14 cellular contexts compared by ENCODE assay signal in genomic region chr2:44929680-44930273, GRCh38. TPM values are rescaled to one million over a fixed set of nuclear protein-coding genes. Genes with fewer than 3 reads are reported as not detected.
DNase-seq lines count a peak whose midpoint lies in the region; ATAC-seq, FAIRE-seq and TF ChIP-seq lines count a peak whose summit lies in the region.
"Had no signal": no experiment of that assay in that cellular context is flagged by ENCODE, and none has a peak within 500 bp of the region (broad histone marks: within the 10 kb centered on the region; RNA-seq: fewer than 3 reads in every experiment).

No MANE protein-coding gene starts in this region.

- H3K36me3 ChIP-seq in ES-I3 (ENCODE audit: insufficient read depth, low read length) (no peaks in the 10 kb centered on the region), H7 (replicated peaks; ENCODE audit: control insufficient read depth, insufficient read depth, low read length) (no peaks in the 10 kb centered on the region), endodermal cell (ENCODE audit: control insufficient read depth, insufficient read depth, low read length) (no peaks in the 10 kb centered on the region)
- H3K36me3 ChIP-seq: transverse colon had no signal

- FAIRE-seq in HTR-8/SVneo (lab: Jason Lieb, UNC) = no peak

- peaks cover 97% of the 10 kb centered on the region for H3K27me3 ChIP-seq in H7 (ENCODE audit: control insufficient read depth, insufficient read depth, low read length)
- H3K27me3 ChIP-seq in endodermal cell (ENCODE audit: control insufficient read depth, insufficient read depth, low read length, poor library complexity, severe bottlenecking) = peaks cover 100% of the 10 kb centered on the region

- DNase-seq in H7 (no peak), endodermal cell (peak; percentile 88), neural crest cell (ENCODE audit: low read depth, low spot score) (no peak), DMS79 (lab: John Stamatoyannopoulos, UW) (no peak), foreskin melanocyte (no peak), HTR-8/SVneo (ENCODE audit: insufficient read length, low spot score) (no peak)
- DNase-seq: central memory CD4-positive, alpha-beta T cell; hypothalamus; NCI-H2171; transverse colon had no signal

- no peak for ATAC-seq in HG03565 (IDR thresholded peaks at IDR 0.05; ENCODE audit: unreplicated experiment)

- H3K9me3 Mint-ChIP-seq in endodermal cell = no peaks in the 10 kb centered on the region
- no peaks in the 10 kb centered on the region for H3K9me3 Mint-ChIP-seq in neural crest cell

- peaks cover 93% of the 10 kb centered on the region for H3K27me3 Mint-ChIP-seq in endodermal cell (ENCODE audit: insufficient read depth)
- peaks cover 94% of the 10 kb centered on the region for H3K27me3 Mint-ChIP-seq in neural crest cell (ENCODE audit: low read depth)

- peak overlapping the region; percentile 45 for H3K27ac Mint-ChIP-seq in endodermal cell
- H3K27ac Mint-ChIP-seq in neural crest cell (ENCODE audit: unreplicated experiment) = no peak overlapping the region

- H3K9ac ChIP-seq in ES-I3 (ENCODE audit: low read depth, low read length) (peak overlapping the region; percentile 42; the same call in 1 of the 2 replicates), endodermal cell (ENCODE audit: extremely low read depth, low read length, poor library complexity, severe bottlenecking) (no peak overlapping the region)

- WGBS in endodermal cell (ENCODE audit: insufficient coverage in 1 of 2, insufficient read length in 1 of 2), 2 experiments = 8 to 9% methylated on average over 14 to 44 of the region's 44 CpGs

- H3K4me3 ChIP-seq in H7 (ENCODE audit: insufficient read depth, low read depth, low read length) (peak overlapping the region; percentile 24), endodermal cell (ENCODE audit: low read length) (no peak overlapping the region)

- H3K4me1 Mint-ChIP-seq in endodermal cell (peaks cover 46% of the 10 kb centered on the region), neural crest cell (peaks cover 20% of the 10 kb centered on the region)

- H3K27ac ChIP-seq in endodermal cell (ENCODE audit: low read depth, low read length) = no peak overlapping the region
- H3K27ac ChIP-seq: HL-60, transverse colon had no signal

- no peak for TF ChIP-seq CTCF in endodermal cell (conservative IDR thresholded peaks at IDR 0.05)
- TF ChIP-seq CTCF in neural crest cell (conservative IDR thresholded peaks at IDR 0.05) = no peak

- H3K4me1 ChIP-seq in ES-I3 (ENCODE audit: insufficient read depth, low read length) (peaks cover 23% of the 10 kb centered on the region), endodermal cell (ENCODE audit: control insufficient read depth, insufficient read depth, low read length) (peaks cover 17% of the 10 kb centered on the region)

- H3K36me3 Mint-ChIP-seq in endodermal cell (ENCODE audit: low read depth) = no peaks in the 10 kb centered on the region
- no peaks in the 10 kb centered on the region for H3K36me3 Mint-ChIP-seq in neural crest cell (ENCODE audit: low read depth)

- H3K4me3 Mint-ChIP-seq in endodermal cell (peak overlapping the region; percentile 47), neural crest cell (peak overlapping the region; percentile 22)

- H3K9me3 ChIP-seq in ES-I3 (ENCODE audit: control insufficient read depth, insufficient read depth, low read length) (no peaks in the 10 kb centered on the region), endodermal cell (ENCODE audit: control insufficient read depth, low read length) (no peaks in the 10 kb centered on the region)
- H3K9me3 ChIP-seq: transverse colon had no signal

RNA-seq across cellular contexts. Expression of gene SIX3, which starts 11.7 kb away (rescaled TPM):
- 1.7 and 3.0 TPM in 2 replicates for total RNA-seq in H7 (2014; rRNA removed; shearing (Covaris generic))
- total RNA-seq in endodermal cell = 1 to 10 TPM; 1.9 to 5.7 TPM
- polyA plus RNA-seq in endodermal cell (2013, experiment 1 of 2) = 0.71 TPM
- polyA plus RNA-seq in endodermal cell (2013, experiment 2 of 2) = 0.62 TPM
- not detected in 2 replicates for total RNA-seq in neural crest cell
- total RNA-seq: MCF 10A, transverse colon had no signal
